In the genomic region with DNA sequence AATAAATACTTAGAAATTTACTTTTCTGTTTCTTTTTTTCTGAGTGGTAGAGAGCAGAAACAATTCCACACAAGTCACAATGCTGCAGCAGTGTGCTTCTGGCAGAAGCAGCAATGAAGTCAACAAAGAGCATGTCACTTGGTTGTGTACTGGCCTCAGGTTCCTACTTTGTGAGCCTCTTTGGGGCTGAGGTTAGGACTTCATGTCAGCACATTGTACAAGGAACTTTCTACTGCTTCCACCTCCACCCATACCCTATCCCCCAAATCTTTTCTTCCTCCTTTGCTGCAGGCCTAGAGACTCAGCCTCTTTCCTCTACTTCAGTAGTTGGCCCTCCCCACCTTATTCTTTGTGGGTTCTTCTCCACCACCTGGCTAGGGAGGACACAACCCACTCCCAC, we compare ENCODE assay signal across 1 cellular context.
TF ChIP-seq lines count a peak whose summit lies in the region.

No MANE protein-coding gene starts in this region.

TF ChIP-seq in IMR-90, 13 proteins besides CTCF, POLR2A, EP300 and RAD21:
- TF ChIP-seq RCOR1 (IDR thresholded peaks at IDR 0.05; ENCODE audit: insufficient replicate concordance, low read length) (no peak), NFE2L2 (IDR thresholded peaks at IDR 0.05; ENCODE audit: low read depth, low read length) (no peak), CHD1 (IDR thresholded peaks at IDR 0.05; ENCODE audit: low read depth, low read length) (no peak), FOS (IDR thresholded peaks at IDR 0.05; ENCODE audit: low read depth, low read length) (no peak), MAZ (IDR thresholded peaks at IDR 0.05; ENCODE audit: borderline replicate concordance, low read depth, low read length) (no peak), BHLHE40 (IDR thresholded peaks at IDR 0.05; ENCODE audit: low read depth, low read length) (no peak), RFX5 (IDR thresholded peaks at IDR 0.05; ENCODE audit: low read depth, low read length) (no peak), MXI1 (IDR thresholded peaks at IDR 0.05; ENCODE audit: borderline replicate concordance, low read depth, low read length) (no peak), CEBPB (IDR thresholded peaks at IDR 0.05; ENCODE audit: low read depth, low read length) (no peak), SMC3 (IDR thresholded peaks at IDR 0.05; ENCODE audit: low read depth, low read length) (no peak), MAFK (IDR thresholded peaks at IDR 0.05; ENCODE audit: low read depth, low read length) (no peak)
- TF ChIP-seq, protein P1, sequence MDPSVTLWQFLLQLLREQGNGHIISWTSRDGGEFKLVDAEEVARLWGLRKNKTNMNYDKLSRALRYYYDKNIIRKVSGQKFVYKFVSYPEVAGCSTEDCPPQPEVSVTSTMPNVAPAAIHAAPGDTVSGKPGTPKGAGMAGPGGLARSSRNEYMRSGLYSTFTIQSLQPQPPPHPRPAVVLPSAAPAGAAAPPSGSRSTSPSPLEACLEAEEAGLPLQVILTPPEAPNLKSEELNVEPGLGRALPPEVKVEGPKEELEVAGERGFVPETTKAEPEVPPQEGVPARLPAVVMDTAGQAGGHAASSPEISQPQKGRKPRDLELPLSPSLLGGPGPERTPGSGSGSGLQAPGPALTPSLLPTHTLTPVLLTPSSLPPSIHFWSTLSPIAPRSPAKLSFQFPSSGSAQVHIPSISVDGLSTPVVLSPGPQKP (IDR thresholded peaks at IDR 0.05; ENCODE audit: borderline replicate concordance, low read depth, low read length), result no peak
- TF ChIP-seq, protein P2, sequence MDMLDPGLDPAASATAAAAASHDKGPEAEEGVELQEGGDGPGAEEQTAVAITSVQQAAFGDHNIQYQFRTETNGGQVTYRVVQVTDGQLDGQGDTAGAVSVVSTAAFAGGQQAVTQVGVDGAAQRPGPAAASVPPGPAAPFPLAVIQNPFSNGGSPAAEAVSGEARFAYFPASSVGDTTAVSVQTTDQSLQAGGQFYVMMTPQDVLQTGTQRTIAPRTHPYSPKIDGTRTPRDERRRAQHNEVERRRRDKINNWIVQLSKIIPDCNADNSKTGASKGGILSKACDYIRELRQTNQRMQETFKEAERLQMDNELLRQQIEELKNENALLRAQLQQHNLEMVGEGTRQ (IDR thresholded peaks at IDR 0.05; ENCODE audit: low read depth, low read length), result no peak
